In the genomic region with DNA sequence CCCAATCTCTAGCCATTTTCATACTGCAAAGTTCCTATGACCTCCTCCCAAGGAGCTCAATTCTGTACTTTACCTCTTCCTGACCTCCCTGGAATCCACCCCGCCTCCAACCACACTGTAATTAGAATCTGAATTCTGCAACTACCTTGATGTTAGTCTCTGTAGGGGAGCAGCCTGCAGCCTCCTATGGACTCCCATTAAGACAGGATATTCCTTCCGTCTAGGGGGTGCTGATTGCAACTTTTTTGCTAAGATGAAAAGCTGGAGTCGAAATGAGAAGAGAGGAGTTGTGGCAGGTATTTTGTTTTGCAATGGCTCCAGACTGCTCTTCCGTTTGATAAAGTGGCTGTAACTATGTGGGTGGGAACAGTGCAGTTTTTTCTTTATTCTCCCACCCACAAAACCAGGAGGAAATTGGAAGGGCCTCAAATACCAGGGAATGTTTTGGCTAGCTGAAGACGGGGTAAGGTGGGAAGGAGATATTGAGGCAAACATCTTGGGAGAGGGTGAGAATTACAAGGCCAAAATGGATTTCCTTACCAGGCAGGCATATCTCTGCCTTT, we compare ENCODE assay signal across 1 cellular context.
A peak's percentile ranks its signal among the peaks of the same experiment; 100 is the strongest.
TF ChIP-seq lines count a peak whose summit lies in the region.

No MANE protein-coding gene starts in this region.

TF ChIP-seq in HEK293, 187 proteins besides CTCF, POLR2A, EP300 and RAD21:
- TF ChIP-seq, protein P1, sequence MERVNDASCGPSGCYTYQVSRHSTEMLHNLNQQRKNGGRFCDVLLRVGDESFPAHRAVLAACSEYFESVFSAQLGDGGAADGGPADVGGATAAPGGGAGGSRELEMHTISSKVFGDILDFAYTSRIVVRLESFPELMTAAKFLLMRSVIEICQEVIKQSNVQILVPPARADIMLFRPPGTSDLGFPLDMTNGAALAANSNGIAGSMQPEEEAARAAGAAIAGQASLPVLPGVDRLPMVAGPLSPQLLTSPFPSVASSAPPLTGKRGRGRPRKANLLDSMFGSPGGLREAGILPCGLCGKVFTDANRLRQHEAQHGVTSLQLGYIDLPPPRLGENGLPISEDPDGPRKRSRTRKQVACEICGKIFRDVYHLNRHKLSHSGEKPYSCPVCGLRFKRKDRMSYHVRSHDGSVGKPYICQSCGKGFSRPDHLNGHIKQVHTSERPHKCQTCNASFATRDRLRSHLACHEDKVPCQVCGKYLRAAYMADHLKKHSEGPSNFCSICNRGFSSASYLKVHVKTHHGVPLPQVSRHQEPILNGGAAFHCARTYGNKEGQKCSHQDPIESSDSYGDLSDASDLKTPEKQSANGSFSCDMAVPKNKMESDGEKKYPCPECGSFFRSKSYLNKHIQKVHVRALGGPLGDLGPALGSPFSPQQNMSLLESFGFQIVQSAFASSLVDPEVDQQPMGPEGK (tag by site-specific recombination; IDR thresholded peaks at IDR 0.05) = no peak
- TF ChIP-seq GLIS1 (tag by site-specific recombination; IDR thresholded peaks at IDR 0.05) (peak; percentile 95), SP7 (tag by site-specific recombination; IDR thresholded peaks at IDR 0.05) (peak; percentile 50; the same call in 1 of the 2 replicates), ZFHX2 (tag by site-specific recombination; conservative IDR thresholded peaks at IDR 0.05) (peak; percentile 81), ZNF600 (tag by site-specific recombination; IDR thresholded peaks at IDR 0.05) (peak; percentile 47; the same call in 1 of the 2 replicates), RBAK (tag by site-specific recombination; IDR thresholded peaks at IDR 0.05) (no peak), ZBTB8A (tag by site-specific recombination; IDR thresholded peaks at IDR 0.05) (no peak), EGR2 (tag by site-specific recombination; IDR thresholded peaks at IDR 0.05; ENCODE audit: low read depth) (peak; percentile 91)
- TF ChIP-seq, protein P2, sequence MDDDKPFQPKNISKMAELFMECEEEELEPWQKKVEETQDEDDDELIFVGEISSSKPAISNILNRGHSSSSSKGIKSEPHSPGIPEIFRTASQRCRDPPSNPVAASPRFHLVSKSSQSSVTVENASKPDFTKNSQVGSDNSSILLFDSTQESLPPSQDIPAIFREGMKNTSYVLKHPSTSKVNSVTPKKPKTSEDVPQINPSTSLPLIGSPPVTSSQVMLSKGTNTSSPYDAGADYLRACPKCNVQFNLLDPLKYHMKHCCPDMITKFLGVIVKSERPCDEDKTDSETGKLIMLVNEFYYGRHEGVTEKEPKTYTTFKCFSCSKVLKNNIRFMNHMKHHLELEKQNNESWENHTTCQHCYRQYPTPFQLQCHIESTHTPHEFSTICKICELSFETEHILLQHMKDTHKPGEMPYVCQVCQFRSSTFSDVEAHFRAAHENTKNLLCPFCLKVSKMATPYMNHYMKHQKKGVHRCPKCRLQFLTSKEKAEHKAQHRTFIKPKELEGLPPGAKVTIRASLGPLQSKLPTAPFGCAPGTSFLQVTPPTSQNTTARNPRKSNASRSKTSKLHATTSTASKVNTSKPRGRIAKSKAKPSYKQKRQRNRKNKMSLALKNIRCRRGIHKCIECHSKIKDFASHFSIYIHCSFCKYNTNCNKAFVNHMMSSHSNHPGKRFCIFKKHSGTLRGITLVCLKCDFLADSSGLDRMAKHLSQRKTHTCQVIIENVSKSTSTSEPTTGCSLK (tag by site-specific recombination; IDR thresholded peaks at IDR 0.05) = no peak
- TF ChIP-seq, protein P3, sequence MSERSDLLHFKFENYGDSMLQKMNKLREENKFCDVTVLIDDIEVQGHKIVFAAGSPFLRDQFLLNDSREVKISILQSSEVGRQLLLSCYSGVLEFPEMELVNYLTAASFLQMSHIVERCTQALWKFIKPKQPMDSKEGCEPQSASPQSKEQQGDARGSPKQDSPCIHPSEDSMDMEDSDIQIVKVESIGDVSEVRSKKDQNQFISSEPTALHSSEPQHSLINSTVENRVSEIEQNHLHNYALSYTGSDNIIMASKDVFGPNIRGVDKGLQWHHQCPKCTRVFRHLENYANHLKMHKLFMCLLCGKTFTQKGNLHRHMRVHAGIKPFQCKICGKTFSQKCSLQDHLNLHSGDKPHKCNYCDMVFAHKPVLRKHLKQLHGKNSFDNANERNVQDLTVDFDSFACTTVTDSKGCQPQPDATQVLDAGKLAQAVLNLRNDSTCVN (tag by site-specific recombination; optimal IDR thresholded peaks at IDR 0.05) = no peak
